1 cellular context compared by ENCODE assay signal in the genomic region with DNA sequence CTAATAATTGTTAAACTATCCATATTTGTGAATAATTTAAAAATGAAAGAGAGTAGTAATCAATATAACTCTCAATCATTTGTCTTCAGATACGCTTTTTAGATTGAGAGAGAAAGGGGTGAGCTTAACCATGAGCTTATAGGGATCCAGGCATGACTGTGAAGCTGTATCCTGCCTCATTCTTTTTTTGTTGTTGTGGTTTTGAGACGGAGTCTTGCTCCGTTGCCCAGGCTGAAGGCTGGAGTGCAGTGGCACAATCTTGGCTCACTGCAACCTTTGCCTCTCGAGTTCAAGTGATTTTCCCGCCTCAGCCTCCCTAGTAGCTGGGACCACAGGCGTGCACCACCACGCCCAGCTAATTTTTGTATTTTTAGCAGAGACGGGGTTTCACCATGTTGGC.
TF ChIP-seq lines count a peak whose summit lies in the region.

No MANE protein-coding gene starts in this region.

TF ChIP-seq in GM12878, 131 proteins besides CTCF, POLR2A, EP300 and RAD21:
- peak; percentile 47 for TF ChIP-seq RUNX3 (IDR thresholded peaks at IDR 0.05; ENCODE audit: low read length)
